Comparison of ENCODE assay signal across 1 cellular context in the genomic region with DNA sequence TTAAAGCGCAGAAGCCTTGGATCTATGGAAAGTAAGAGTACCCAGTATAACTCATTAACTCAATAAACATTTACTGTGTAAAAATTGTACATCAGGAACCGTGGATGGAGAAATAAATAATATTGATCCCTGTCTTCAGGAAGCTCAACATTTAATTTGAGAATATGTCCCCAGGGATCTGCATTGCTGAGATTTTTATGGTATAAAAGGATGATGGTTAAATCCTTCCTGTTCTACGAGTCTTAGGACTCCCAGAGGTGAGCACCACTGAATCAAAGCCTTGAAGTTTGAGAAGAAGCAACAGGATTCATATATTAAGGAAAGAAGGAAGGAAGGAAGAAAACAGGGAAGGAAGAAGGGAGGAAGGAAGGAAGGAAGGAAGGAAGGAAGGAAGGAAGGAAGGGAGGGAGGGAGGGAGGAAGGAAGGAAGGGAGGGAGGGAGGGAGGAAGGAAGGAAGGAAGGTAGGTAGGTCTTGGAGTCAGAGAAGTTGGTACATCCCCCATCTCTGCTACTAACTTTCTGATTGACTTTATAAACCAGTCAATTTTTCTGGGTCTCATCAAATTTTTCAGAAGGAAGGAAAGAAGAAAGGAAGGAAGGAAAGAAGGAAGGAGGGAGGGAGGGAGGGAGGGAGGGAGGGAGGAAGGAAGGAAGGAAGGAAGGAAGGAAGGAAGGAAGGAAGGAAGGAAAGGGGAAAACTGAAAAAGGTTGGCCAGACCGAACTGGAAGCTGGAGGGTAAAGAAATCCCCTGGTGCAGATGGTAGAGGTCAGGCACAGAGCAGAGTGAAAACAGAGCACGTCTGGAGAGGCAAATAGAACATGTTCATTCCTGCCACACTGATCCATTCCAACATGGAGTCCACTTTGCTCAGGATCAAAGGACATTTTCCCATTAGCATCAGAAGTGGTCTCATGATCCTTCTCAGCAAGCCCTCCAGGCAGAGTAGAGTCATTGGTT.
TF ChIP-seq lines count a peak whose summit lies in the region.

No MANE protein-coding gene starts in this region.

TF ChIP-seq in IMR-90, 13 proteins besides CTCF, POLR2A, EP300 and RAD21:
- TF ChIP-seq RFX5 (IDR thresholded peaks at IDR 0.05; ENCODE audit: low read depth, low read length): no peak
- TF ChIP-seq FOS (IDR thresholded peaks at IDR 0.05; ENCODE audit: low read depth, low read length): no peak
- TF ChIP-seq MAZ (IDR thresholded peaks at IDR 0.05; ENCODE audit: borderline replicate concordance, low read depth, low read length): no peak
- TF ChIP-seq, protein P1, sequence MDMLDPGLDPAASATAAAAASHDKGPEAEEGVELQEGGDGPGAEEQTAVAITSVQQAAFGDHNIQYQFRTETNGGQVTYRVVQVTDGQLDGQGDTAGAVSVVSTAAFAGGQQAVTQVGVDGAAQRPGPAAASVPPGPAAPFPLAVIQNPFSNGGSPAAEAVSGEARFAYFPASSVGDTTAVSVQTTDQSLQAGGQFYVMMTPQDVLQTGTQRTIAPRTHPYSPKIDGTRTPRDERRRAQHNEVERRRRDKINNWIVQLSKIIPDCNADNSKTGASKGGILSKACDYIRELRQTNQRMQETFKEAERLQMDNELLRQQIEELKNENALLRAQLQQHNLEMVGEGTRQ (IDR thresholded peaks at IDR 0.05; ENCODE audit: low read depth, low read length): no peak
- no peak for TF ChIP-seq SMC3 (IDR thresholded peaks at IDR 0.05; ENCODE audit: low read depth, low read length)
- no peak for TF ChIP-seq RCOR1 (IDR thresholded peaks at IDR 0.05; ENCODE audit: insufficient replicate concordance, low read length)
- TF ChIP-seq, protein P2, sequence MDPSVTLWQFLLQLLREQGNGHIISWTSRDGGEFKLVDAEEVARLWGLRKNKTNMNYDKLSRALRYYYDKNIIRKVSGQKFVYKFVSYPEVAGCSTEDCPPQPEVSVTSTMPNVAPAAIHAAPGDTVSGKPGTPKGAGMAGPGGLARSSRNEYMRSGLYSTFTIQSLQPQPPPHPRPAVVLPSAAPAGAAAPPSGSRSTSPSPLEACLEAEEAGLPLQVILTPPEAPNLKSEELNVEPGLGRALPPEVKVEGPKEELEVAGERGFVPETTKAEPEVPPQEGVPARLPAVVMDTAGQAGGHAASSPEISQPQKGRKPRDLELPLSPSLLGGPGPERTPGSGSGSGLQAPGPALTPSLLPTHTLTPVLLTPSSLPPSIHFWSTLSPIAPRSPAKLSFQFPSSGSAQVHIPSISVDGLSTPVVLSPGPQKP (IDR thresholded peaks at IDR 0.05; ENCODE audit: borderline replicate concordance, low read depth, low read length): no peak
- TF ChIP-seq CHD1 (IDR thresholded peaks at IDR 0.05; ENCODE audit: low read depth, low read length): no peak
- TF ChIP-seq CEBPB (IDR thresholded peaks at IDR 0.05; ENCODE audit: low read depth, low read length): no peak
- no peak for TF ChIP-seq NFE2L2 (IDR thresholded peaks at IDR 0.05; ENCODE audit: low read depth, low read length)
- TF ChIP-seq MAFK (IDR thresholded peaks at IDR 0.05; ENCODE audit: low read depth, low read length): no peak
- TF ChIP-seq MXI1 (IDR thresholded peaks at IDR 0.05; ENCODE audit: borderline replicate concordance, low read depth, low read length): no peak
- TF ChIP-seq BHLHE40 (IDR thresholded peaks at IDR 0.05; ENCODE audit: low read depth, low read length): no peak
